Comparison of ENCODE assay signal across 8 cellular contexts in the genomic region with DNA sequence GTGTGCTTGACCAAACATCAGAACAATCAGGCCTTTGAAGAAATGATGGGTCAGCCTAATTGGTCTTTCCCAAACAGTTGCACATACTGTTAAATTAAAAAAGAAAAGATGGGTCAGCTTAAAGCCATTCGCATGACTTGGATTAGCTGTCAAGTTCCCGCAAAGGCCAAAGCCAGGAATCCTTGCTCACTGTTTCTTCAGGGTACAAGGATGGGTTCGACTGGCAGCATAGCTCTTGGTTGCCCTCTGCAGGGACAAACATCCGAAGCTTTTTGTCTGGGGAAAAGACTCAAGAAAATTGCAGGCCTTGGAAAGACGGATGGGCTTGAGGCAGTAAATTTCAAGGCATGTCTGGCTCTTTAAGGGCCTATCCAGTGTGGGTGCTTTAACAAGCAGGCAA.
DNase-seq lines count a peak whose midpoint lies in the region; ATAC-seq and TF ChIP-seq lines count a peak whose summit lies in the region.

No MANE protein-coding gene starts in this region.

- no peaks in the 10 kb centered on the region for H3K36me3 ChIP-seq in PC-3 (ENCODE audit: low read depth, low read length)
- no peaks in the 10 kb centered on the region for H3K36me3 ChIP-seq in CD4-positive, alpha-beta memory T cell (ENCODE audit: insufficient read depth, low read length)

- H3K4me1 ChIP-seq in PC-3 (ENCODE audit: insufficient read depth, low read length) (peaks cover 12% of the 10 kb centered on the region; the same call in 1 of the 2 replicates), foreskin keratinocyte (no peaks in the 10 kb centered on the region)
- H3K4me1 ChIP-seq in CD4-positive, alpha-beta memory T cell (ENCODE audit: insufficient read depth, low read length): no peaks in the 10 kb centered on the region

- no peaks in the 10 kb centered on the region for H3K9me3 ChIP-seq in PC-3 (ENCODE audit: low read length)
- H3K9me3 ChIP-seq in CD4-positive, alpha-beta memory T cell (ENCODE audit: control insufficient read depth in 1 of 2, low read length in 2 of 2): no peaks in the 10 kb centered on the region

- H3K79me2 ChIP-seq in PC-3 (ENCODE audit: low read length): no peaks in the 10 kb centered on the region

- H4K20me1 ChIP-seq in PC-3 (ENCODE audit: low read length): no peaks in the 10 kb centered on the region

- POLR2A ChIA-PET in PC-3 (lab: Charles Lee; ENCODE audit: unreplicated experiment): no interaction called here
- POLR2A ChIA-PET in CD4-positive, alpha-beta memory T cell (lab: Charles Lee; ENCODE audit: partially characterized antibody): no interaction called here

- CTCF ChIA-PET in PC-3 (lab: Charles Lee): interaction anchor here (0.6 kb wide), 1 partner anchor 191 kb away, joined by 4 read pairs; no protein-coding TSS in a partner anchor
- CTCF ChIA-PET in CD4-positive, alpha-beta memory T cell (lab: Charles Lee; ENCODE audit: partially characterized antibody): no interaction called here

- peaks cover 2% of the 10 kb centered on the region for H3K36me3 Mint-ChIP-seq in progenitor cell of endocrine pancreas (ENCODE audit: insufficient read depth)
- no peaks in the 10 kb centered on the region for H3K36me3 Mint-ChIP-seq in CD4-positive, alpha-beta memory T cell
- no peaks in the 10 kb centered on the region for H3K36me3 Mint-ChIP-seq in activated T-cell treated with anti-CD3 and anti-CD28 coated beads, Interleukin-2, amount 50 U/mL, for 24 hours (ENCODE audit: low read depth)

- in situ Hi-C loops in GM13976 (cut with MboI; ENCODE audit: low sequenced_read_pairs, unreplicated experiment): no loop called here

- H3K4me3 Mint-ChIP-seq in progenitor cell of endocrine pancreas (ENCODE audit: low read depth): no peak overlapping the region
- H3K4me3 Mint-ChIP-seq in CD4-positive, alpha-beta memory T cell: no peak overlapping the region
- H3K4me3 Mint-ChIP-seq in activated T-cell treated with anti-CD3 and anti-CD28 coated beads, Interleukin-2, amount 50 U/mL, for 24 hours: no peak overlapping the region

- no peak for DNase-seq in GM13976 (ENCODE audit: low spot score)
- DNase-seq in PC-3: peak; percentile 56
- DNase-seq in foreskin keratinocyte: peak; percentile 22 to 28
- DNase-seq in progenitor cell of endocrine pancreas (ENCODE audit: low spot score, unreplicated experiment): peak; percentile 16
- no peak for DNase-seq in CD4-positive, alpha-beta memory T cell
- no peak for DNase-seq in DMS153 treated with DMSO at 0.1 percent for 48 hours (lab: John Stamatoyannopoulos, UW; ENCODE audit: unreplicated experiment)
- no peak for DNase-seq in GM19238 (ENCODE audit: insufficient read length, low spot score)
- no peak for DNase-seq in activated T-cell treated with anti-CD3 and anti-CD28 coated beads, Interleukin-2, amount 50 U/mL, for 24 hours

- no peaks in the 10 kb centered on the region for H3K27me3 ChIP-seq in PC-3 (ENCODE audit: low read length)
- no peaks in the 10 kb centered on the region for H3K27me3 ChIP-seq in foreskin keratinocyte
- no peaks in the 10 kb centered on the region for H3K27me3 ChIP-seq in CD4-positive, alpha-beta memory T cell (ENCODE audit: insufficient read depth, low read length)

- H3K9ac ChIP-seq in PC-3 (ENCODE audit: low read length): no peak overlapping the region

- peak overlapping the region; percentile 27 for H3K27ac ChIP-seq in PC-3 (ENCODE audit: low read length)
- H3K27ac ChIP-seq in foreskin keratinocyte: no peak overlapping the region
- no peak overlapping the region for H3K27ac ChIP-seq in CD4-positive, alpha-beta memory T cell (ENCODE audit: low read depth, low read length)

- no peaks in the 10 kb centered on the region for H3K9me2 ChIP-seq in PC-3 (replicated peaks; ENCODE audit: low read length)

- intact Hi-C loops in PC-3 (cut with micrococcal nuclease): no loop called here
- intact Hi-C loops in CD4-positive, alpha-beta memory T cell (cut with micrococcal nuclease): no loop called here

- H3F3A ChIP-seq in PC-3 (ENCODE audit: low read length, unreplicated experiment): no peaks in the 10 kb centered on the region

- H3K4me1 Mint-ChIP-seq in progenitor cell of endocrine pancreas (ENCODE audit: low read depth): peaks cover 4% of the 10 kb centered on the region
- no peaks in the 10 kb centered on the region for H3K4me1 Mint-ChIP-seq in CD4-positive, alpha-beta memory T cell
- no peaks in the 10 kb centered on the region for H3K4me1 Mint-ChIP-seq in activated T-cell treated with anti-CD3 and anti-CD28 coated beads, Interleukin-2, amount 50 U/mL, for 24 hours (ENCODE audit: low read depth)

- H3K27ac Mint-ChIP-seq in progenitor cell of endocrine pancreas: peak overlapping the region; percentile 35
- no peak overlapping the region for H3K27ac Mint-ChIP-seq in CD4-positive, alpha-beta memory T cell
- no peak overlapping the region for H3K27ac Mint-ChIP-seq in activated T-cell treated with anti-CD3 and anti-CD28 coated beads, Interleukin-2, amount 50 U/mL, for 24 hours

- no TSS peak for BruUV-seq in PC-3 (replicated peaks; lab: Mats Ljungman, UMichigan)

- no peak overlapping the region for H2AFZ ChIP-seq in PC-3 (ENCODE audit: low read length)

- no peaks in the 10 kb centered on the region for H3K27me3 Mint-ChIP-seq in progenitor cell of endocrine pancreas
- no peaks in the 10 kb centered on the region for H3K27me3 Mint-ChIP-seq in CD4-positive, alpha-beta memory T cell
- no peaks in the 10 kb centered on the region for H3K27me3 Mint-ChIP-seq in activated T-cell treated with anti-CD3 and anti-CD28 coated beads, Interleukin-2, amount 50 U/mL, for 24 hours

- H3K4me2 ChIP-seq in PC-3 (ENCODE audit: low read length): no peak overlapping the region

- H3K9me3 Mint-ChIP-seq in progenitor cell of endocrine pancreas (ENCODE audit: low read depth): peaks cover 11% of the 10 kb centered on the region
- H3K9me3 Mint-ChIP-seq in CD4-positive, alpha-beta memory T cell: peaks cover 0 to 5% (median 3%) of the 10 kb centered on the region in 8 donors
- H3K9me3 Mint-ChIP-seq in activated T-cell treated with anti-CD3 and anti-CD28 coated beads, Interleukin-2, amount 50 U/mL, for 24 hours: peaks cover 3% of the 10 kb centered on the region

- H3K4me3 ChIP-seq in PC-3 (ENCODE audit: low read length): no peak overlapping the region
- H3K4me3 ChIP-seq in CD4-positive, alpha-beta memory T cell (ENCODE audit: low read length in 2 of 2): no peak overlapping the region

- ATAC-seq in PC-3: no peak
- no peak for ATAC-seq in foreskin keratinocyte

- TF ChIP-seq CTCF in GM13976 (IDR thresholded peaks at IDR 0.05; ENCODE audit: borderline replicate concordance, control extremely low read depth, extremely low read depth, insufficient read depth, missing control alignments) (peak; percentile 10), PC-3 (conservative IDR thresholded peaks at IDR 0.05; ENCODE audit: low read depth, low read length) (peak; percentile 71), foreskin keratinocyte (conservative IDR thresholded peaks at IDR 0.05) (peak; percentile 52), progenitor cell of endocrine pancreas (IDR thresholded peaks at IDR 0.05; ENCODE audit: unreplicated experiment) (peak; percentile 65)

Comparison
In these comparisons a context has a peak if more than half of its experiments do, and no peak if none do; other contexts are left out.
1. DNase-seq: peak in PC-3 (single experiment), foreskin keratinocyte (2 of 2) and progenitor cell of endocrine pancreas (single experiment); none in GM13976 (single experiment), CD4-positive, alpha-beta memory T cell (0 of 5), DMS153 treated with DMSO at 0.1 percent for 48 hours (single experiment), GM19238 (single experiment) and activated T-cell treated with anti-CD3 and anti-CD28 coated beads, Interleukin-2, amount 50 U/mL, for 24 hours (single experiment).
2. CTCF ChIP-seq: peak in every context shown above with its lines; median percentile 71 in PC-3; 65 in progenitor cell of endocrine pancreas; 52 in foreskin keratinocyte; 10 in GM13976.